In the genomic region with DNA sequence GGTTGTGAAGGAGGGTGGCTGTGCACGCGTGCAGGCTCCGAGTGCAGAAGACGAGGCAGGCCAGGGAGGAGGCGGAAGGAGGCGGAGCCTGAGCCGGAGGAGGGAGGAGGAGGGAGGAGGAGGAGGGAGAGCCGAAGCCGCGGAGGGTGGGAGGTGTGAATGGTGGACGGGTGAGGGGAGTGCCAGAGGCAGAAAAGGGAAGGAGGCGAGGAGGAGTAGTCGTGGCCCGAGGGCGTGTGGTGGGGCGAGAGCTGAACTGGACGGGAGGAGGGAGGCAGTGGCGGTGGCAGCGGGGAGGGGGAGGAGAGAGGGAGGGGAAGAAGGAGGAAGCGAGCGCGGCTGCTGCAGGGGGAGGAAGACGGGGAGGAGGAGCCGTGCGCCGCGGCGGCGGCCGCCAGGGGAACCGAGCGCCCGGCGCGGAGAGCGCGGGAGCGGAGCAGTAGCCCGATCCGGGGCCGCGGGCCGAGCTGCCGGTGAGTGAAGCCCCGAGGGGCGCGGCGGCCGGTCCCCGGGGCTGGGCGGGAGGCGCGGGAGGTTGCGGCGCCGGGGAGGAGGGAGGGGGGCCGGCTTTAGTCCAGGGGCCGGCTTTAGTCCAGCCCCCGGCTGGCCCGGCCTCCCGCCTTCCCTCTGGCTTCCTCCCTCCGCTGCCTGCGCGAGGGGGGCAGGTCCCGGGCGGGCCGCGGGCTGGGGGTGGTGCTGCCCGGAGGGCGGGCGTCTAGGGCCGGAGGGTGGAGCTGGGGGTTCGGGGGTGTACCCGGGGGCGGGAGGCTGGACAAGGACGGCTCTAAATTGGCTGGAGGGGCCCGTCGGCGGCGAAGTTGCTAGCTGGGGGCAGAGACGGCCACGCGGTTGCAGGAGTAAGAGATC, we compare ENCODE assay signal across 1 cellular context.
A peak's percentile ranks its signal among the peaks of the same experiment; 100 is the strongest.
TF ChIP-seq lines count a peak whose summit lies in the region.

Gene TMEM164 (plus strand): TSS at position 815 of the 867 bp plus-strand sequence. CDS start 661 bp downstream, outside the sequence.

TF ChIP-seq in HEK293, 187 proteins besides CTCF, POLR2A, EP300 and RAD21 (continued from another document):
- 0 out of 2 replicates have a peak, but pooled peaks have one; percentile 40 for TF ChIP-seq ZNF610 (tag by site-specific recombination; IDR thresholded peaks at IDR 0.05; ENCODE audit: borderline replicate concordance)
- no peak for TF ChIP-seq ZNF629 (tag by site-specific recombination; IDR thresholded peaks at IDR 0.05)
- no peak for TF ChIP-seq ZNF121 (tag by site-specific recombination; IDR thresholded peaks at IDR 0.05)
- no peak for TF ChIP-seq ZNF169 (tag by site-specific recombination; IDR thresholded peaks at IDR 0.05)
- TF ChIP-seq HOXA7 (CRISPR knock-in tag; IDR thresholded peaks at IDR 0.05; ENCODE audit: borderline replicate concordance), result no peak
- no peak for TF ChIP-seq TRIM28 (IDR thresholded peaks at IDR 0.05; ENCODE audit: borderline replicate concordance, low read length)
- TF ChIP-seq ZNF48 (tag by site-specific recombination; IDR thresholded peaks at IDR 0.05), result no peak
- TF ChIP-seq ZNF18 (tag by site-specific recombination; IDR thresholded peaks at IDR 0.05), result peak; percentile 85
- no peak for TF ChIP-seq ZNF302 (tag by site-specific recombination; IDR thresholded peaks at IDR 0.05; ENCODE audit: low read depth)
